In genomic region chr3:14392231-14392630, GRCh38 we compare ENCODE assay signal across 24 cellular contexts. TPM values are rescaled to one million over a fixed set of nuclear protein-coding genes. Genes with fewer than 3 reads are reported as not detected.
DNase-seq lines count a peak whose midpoint lies in the region; FAIRE-seq and TF ChIP-seq lines count a peak whose summit lies in the region.
"Had no signal": no experiment of that assay in that cellular context is flagged by ENCODE, and none has a peak within 500 bp of the region (broad histone marks: within the 10 kb centered on the region; RNA-seq: fewer than 3 reads in every experiment).

No MANE protein-coding gene starts in this region.

- H4K8ac ChIP-seq in H1 (ENCODE audit: extremely low read depth, insufficient read depth, low read length), result no peak overlapping the region
- H4K8ac ChIP-seq in neuronal stem cell (ENCODE audit: low read depth, low read length), result no peak overlapping the region

- H3K14ac ChIP-seq in H1 (ENCODE audit: insufficient read length) (no peak overlapping the region), neuronal stem cell (ENCODE audit: low read length) (peak overlapping the region; percentile 76)

- H2AFZ ChIP-seq in H1 (ENCODE audit: low read length) (no peak overlapping the region), neuronal stem cell (ENCODE audit: low read length) (no peak overlapping the region)
- H2AFZ ChIP-seq: parathyroid adenoma had no signal

- H3K9me3 ChIP-seq in DOHH2 (ENCODE audit: control insufficient read depth, insufficient read depth, low read length) (no peaks in the 10 kb centered on the region), H1 (ENCODE audit: insufficient read depth in 2 of 2, low read depth in 1 of 2, low read length in 1 of 2) (no peaks in the 10 kb centered on the region), neuronal stem cell (replicated peaks in 1 of 2; ENCODE audit: control insufficient read depth in 2 of 2, insufficient read depth in 1 of 2, low read depth in 1 of 2, low read length in 2 of 2) (no peaks in the 10 kb centered on the region), adrenal gland (replicated peaks in 1 of 3) (no peaks in the 10 kb centered on the region), ovary (no peaks in the 10 kb centered on the region)
- H3K9me3 ChIP-seq: HAP-1, Peyer's patch, upper lobe of right lung had no signal

- no peaks in the 10 kb centered on the region for H3K9me2 ChIP-seq in DOHH2 (replicated peaks; ENCODE audit: control insufficient read depth, low read length)

- H2BK20ac ChIP-seq in H1 (ENCODE audit: low read length), result no peak overlapping the region

- peak overlapping the region; percentile 80; the same call in 1 of the 2 replicates for H2BK12ac ChIP-seq in H1 (ENCODE audit: low read depth, low read length)
- no peak overlapping the region for H2BK12ac ChIP-seq in neuronal stem cell (ENCODE audit: low read length)

- DNase-seq in H1 (ENCODE audit: low read depth in 1 of 2, low spot score in 2 of 2) (no peak), neuronal stem cell (ENCODE audit: low spot score) (no peak), adrenal gland (no peak), HUDEP-2 (lab: John Stamatoyannopoulos, UW; ENCODE audit: unreplicated experiment in 76 of 76) (no peak), NCI-H1105 (lab: John Stamatoyannopoulos, UW) (no peak), ovary (no peak)
- DNase-seq: ACHN; activated CD4-positive, alpha-beta T cell treated with anti-CD3 and anti-CD28 coated beads, Interleukin-2, amount 10 ng/mL, durations not matched to agents 7 days and 5 days; aorta; C1 segment of cervical spinal cord; central memory CD4-positive, alpha-beta T cell; hippocampal formation; islet precursor cell; naive thymus-derived CD4-positive, alpha-beta T cell; NCI-H1092; NCI-H2029; Peyer's patch; T-helper 17 cell; upper lobe of right lung had no signal

- H4K20me1 ChIP-seq in DOHH2 (ENCODE audit: control insufficient read depth, insufficient read depth, low read depth, low read length) (no peaks in the 10 kb centered on the region), H1 (replicated peaks in 1 of 2; ENCODE audit: control insufficient read depth in 1 of 2, insufficient read depth in 2 of 2, low read length in 2 of 2) (no peaks in the 10 kb centered on the region)

- no peak overlapping the region for H3K27ac ChIP-seq in DOHH2 (ENCODE audit: low read depth, low read length)
- no peak overlapping the region for H3K27ac ChIP-seq in H1 (ENCODE audit: low read depth, low read length)
- no peak overlapping the region for H3K27ac ChIP-seq in neuronal stem cell (replicated peaks; ENCODE audit: low read length)
- no peak overlapping the region for H3K27ac ChIP-seq in adrenal gland
- no peak overlapping the region for H3K27ac ChIP-seq in ovary
- H3K27ac ChIP-seq: epithelial cell of prostate, parathyroid adenoma, upper lobe of right lung had no signal

- H3K36me3 ChIP-seq in DOHH2 (ENCODE audit: control insufficient read depth, low read length), result no peaks in the 10 kb centered on the region
- no peaks in the 10 kb centered on the region; a peak in 1 of 8 replicates for H3K36me3 ChIP-seq in H1 (ENCODE audit: control insufficient read depth in 2 of 4, insufficient read depth in 4 of 4, low read length in 3 of 4)
- H3K36me3 ChIP-seq in neuronal stem cell (replicated peaks in 1 of 2; ENCODE audit: control insufficient read depth in 2 of 2, insufficient read depth in 2 of 2, low read length in 2 of 2), result no peaks in the 10 kb centered on the region
- H3K36me3 ChIP-seq in adrenal gland (replicated peaks in 1 of 2), result no peaks in the 10 kb centered on the region
- no peaks in the 10 kb centered on the region for H3K36me3 ChIP-seq in ovary
- H3K36me3 ChIP-seq: HAP-1, Peyer's patch, upper lobe of right lung had no signal

- CTCF ChIA-PET in H1 (lab: Charles Lee; ENCODE audit: partially characterized antibody), result interaction anchor here (0.5 to 5.3 kb wide), 25 partner anchors 9 to 189 kb away, joined by 3 to 70 read pairs (median 4); partner anchors contain the start of gene SLC6A6

- POLR2A ChIA-PET in H1 (lab: Charles Lee; ENCODE audit: partially characterized antibody), result interaction anchor here (0.9 to 6.0 kb wide), 3 partner anchors 11 to 40 kb away, joined by 4 to 41 read pairs (median 4); partner anchors contain the start of gene SLC6A6

- H4K5ac ChIP-seq in H1 (ENCODE audit: insufficient read length, low read depth, low read length), result no peak overlapping the region

- H2BK15ac ChIP-seq in H1 (ENCODE audit: low read length) (no peak overlapping the region), neuronal stem cell (ENCODE audit: low read length) (no peak overlapping the region)

- no peak overlapping the region for H3K9ac ChIP-seq in H1 (replicated peaks in 1 of 4; ENCODE audit: extremely low read depth in 1 of 4, low read depth in 3 of 4, low read length in 3 of 4)
- H3K9ac ChIP-seq in neuronal stem cell (ENCODE audit: low read depth, low read length, poor library complexity), result no peak overlapping the region
- H3K9ac ChIP-seq: parathyroid adenoma had no signal

- intact Hi-C loops in adrenal gland (cut with DNase I) (loop anchor here in 1 of 2 donors (10.0 kb wide), 1 partner anchor 117 kb away; no protein-coding TSS in a partner anchor), ovary (cut with DNase I) (loop anchor here in 1 of 4 donors (10.0 kb wide), 1 partner anchor 97 kb away; no protein-coding TSS in a partner anchor)

- no peaks in the 10 kb centered on the region for H3K27me3 ChIP-seq in DOHH2 (ENCODE audit: control insufficient read depth, low read length)
- H3K27me3 ChIP-seq in H1 (replicated peaks in 1 of 4; ENCODE audit: control insufficient read depth in 3 of 4, extremely low read depth in 1 of 4, insufficient read depth in 3 of 4, low read length in 3 of 4), result no peaks in the 10 kb centered on the region
- H3K27me3 ChIP-seq in neuronal stem cell (ENCODE audit: control insufficient read depth in 3 of 3, insufficient read depth in 3 of 3, low read depth in 1 of 3, low read length in 3 of 3), result peaks cover 0 to 12% (median 0%) of the 10 kb centered on the region in 3 experiments
- H3K27me3 ChIP-seq in adrenal gland, result no peaks in the 10 kb centered on the region
- no peaks in the 10 kb centered on the region for H3K27me3 ChIP-seq in ovary
- H3K27me3 ChIP-seq: Peyer's patch, upper lobe of right lung had no signal

- H3K23ac ChIP-seq in H1 (ENCODE audit: insufficient read length) (no peak overlapping the region), neuronal stem cell (ENCODE audit: low read depth, low read length, poor library complexity) (no peak overlapping the region)

- no peak overlapping the region for H2AK5ac ChIP-seq in H1 (ENCODE audit: low read depth, low read length)
- H2AK5ac ChIP-seq in neuronal stem cell (ENCODE audit: low read depth, low read length), result no peak overlapping the region

- peaks cover 3% of the 10 kb centered on the region; the same call in 1 of the 2 replicates for H3F3A ChIP-seq in DOHH2 (ENCODE audit: control insufficient read depth, insufficient read depth)

- H3K79me2 ChIP-seq in DOHH2 (ENCODE audit: control insufficient read depth, low read length) (no peaks in the 10 kb centered on the region), H1 (ENCODE audit: control insufficient read depth in 1 of 2, insufficient read depth in 2 of 2, low read length in 2 of 2) (no peaks in the 10 kb centered on the region)
- H3K79me2 ChIP-seq: parathyroid adenoma had no signal

- no peak overlapping the region for H3K4me2 ChIP-seq in DOHH2 (ENCODE audit: low read length)
- H3K4me2 ChIP-seq in H1 (ENCODE audit: insufficient read depth in 1 of 2, low read depth in 2 of 2, low read length in 2 of 2), result no peak overlapping the region
- no peak overlapping the region for H3K4me2 ChIP-seq in neuronal stem cell (ENCODE audit: insufficient read depth, low read length, poor library complexity, severe bottlenecking)

- peak; percentile 50 for TF ChIP-seq CTCF in DOHH2 (IDR thresholded peaks at IDR 0.05; ENCODE audit: low read depth, low read length, poor library complexity, severe bottlenecking)
- peak; percentile 34 to 50 (median 34); a peak in 3 of 4 replicates for TF ChIP-seq CTCF in H1 (IDR thresholded peaks at IDR 0.05; ENCODE audit: control extremely low read depth in 1 of 3, insufficient read depth in 1 of 3, low read depth in 1 of 3, low read length in 3 of 3)
- no peak for TF ChIP-seq CTCF in adrenal gland (IDR thresholded peaks at IDR 0.05)
- no peak for TF ChIP-seq CTCF in ovary (IDR thresholded peaks at IDR 0.05)

- no peaks in the 10 kb centered on the region for H3K23me2 ChIP-seq in H1 (ENCODE audit: low read depth, low read length)

- H3K4ac ChIP-seq in H1 (replicated peaks; ENCODE audit: insufficient read length, low read depth, low read length) (no peak overlapping the region), neuronal stem cell (ENCODE audit: low read length) (no peak overlapping the region)

- TF ChIP-seq EP300 in Ishikawa (IDR thresholded peaks at IDR 0.05; ENCODE audit: borderline replicate concordance) (no peak), H1 (IDR thresholded peaks at IDR 0.05; ENCODE audit: borderline replicate concordance in 1 of 2, low read depth in 2 of 2, low read length in 2 of 2) (no peak), ovary (IDR thresholded peaks at IDR 0.05) (no peak)

- no peak overlapping the region for H4K91ac ChIP-seq in H1 (replicated peaks; ENCODE audit: insufficient read length, low read length)
- H4K91ac ChIP-seq in neuronal stem cell (ENCODE audit: low read depth, low read length, poor library complexity), result no peak overlapping the region

- no peak overlapping the region for H3K4me3 ChIP-seq in DOHH2 (ENCODE audit: low read length)
- H3K4me3 ChIP-seq in H1 (ENCODE audit: extremely low read depth in 1 of 4, insufficient read depth in 2 of 4, low read depth in 3 of 4, low read length in 4 of 4), result no peak overlapping the region
- no peak overlapping the region for H3K4me3 ChIP-seq in neuronal stem cell (ENCODE audit: low read length in 2 of 2)
- no peak overlapping the region for H3K4me3 ChIP-seq in adrenal gland
- H3K4me3 ChIP-seq in ovary, result no peak overlapping the region
- H3K4me3 ChIP-seq: HAP-1, Peyer's patch, upper lobe of right lung had no signal

- H3K18ac ChIP-seq in H1 (ENCODE audit: extremely low read depth, low read length), result peak overlapping the region; percentile 60
- H3K18ac ChIP-seq in neuronal stem cell (ENCODE audit: low read length), result peak overlapping the region; percentile 29

- peaks cover 34% of the 10 kb centered on the region for H3K4me1 ChIP-seq in DOHH2 (ENCODE audit: control insufficient read depth, low read length)
- peaks cover 0 to 8% (median 4%) of the 10 kb centered on the region in 4 experiments; a peak in 6 of 7 replicates for H3K4me1 ChIP-seq in H1 (replicated peaks in 1 of 4; ENCODE audit: control insufficient read depth in 3 of 4, insufficient read depth in 4 of 4, low read length in 3 of 4)
- peaks cover 8% of the 10 kb centered on the region in 2 donors for H3K4me1 ChIP-seq in neuronal stem cell (ENCODE audit: control insufficient read depth in 2 of 2, insufficient read depth in 1 of 2, low read depth in 1 of 2, low read length in 2 of 2)
- H3K4me1 ChIP-seq in adrenal gland (replicated peaks in 1 of 2), result peaks cover 10 to 11% of the 10 kb centered on the region in 2 donors
- H3K4me1 ChIP-seq in ovary (ENCODE audit: insufficient read depth), result peaks cover 13% of the 10 kb centered on the region
- H3K4me1 ChIP-seq: HAP-1, parathyroid adenoma had no signal

- H2BK5ac ChIP-seq in H1 (ENCODE audit: low read depth, low read length), result peak overlapping the region; percentile 12; the same call in 1 of the 2 replicates
- no peak overlapping the region for H2BK5ac ChIP-seq in neuronal stem cell (ENCODE audit: low read length)

- WGBS in H1 (ENCODE audit: extremely low coverage in 1 of 2, insufficient coverage in 1 of 2, insufficient read length in 1 of 2, insufficient replicate concordance in 2 of 2, low coverage in 1 of 2, low lambda C conversion rate in 2 of 2, missing lambda C conversion rate in 1 of 2), 2 experiments, result 76% methylated on average over 4 of the region's 4 CpGs; no CpG with 5 or more reads in 1 of the 2 experiments
- WGBS in neuronal stem cell (ENCODE audit: extremely low coverage in 2 of 2, insufficient read length in 2 of 2, insufficient replicate concordance in 1 of 2), 2 donors, result no CpG with 5 or more reads among the region's 4 CpGs
- 91 to 95% (median 94%) methylated on average over 1 to 4 of the region's 4 CpGs for WGBS in adrenal gland, 4 donors
- WGBS in ovary, 3 donors, result 91 to 100% (median 95%) methylated on average over 4 of the region's 4 CpGs

- H3K79me1 ChIP-seq in H1 (ENCODE audit: low read depth, low read length) (no peaks in the 10 kb centered on the region), neuronal stem cell (ENCODE audit: low read depth, low read length) (no peaks in the 10 kb centered on the region)

- TF ChIP-seq RAD21 in Ishikawa (IDR thresholded peaks at IDR 0.05; ENCODE audit: low read depth), result peak; percentile 27; the same call in 1 of the 2 replicates
- TF ChIP-seq RAD21 in H1 (IDR thresholded peaks at IDR 0.05 in 1 of 2, conservative IDR thresholded peaks at IDR 0.05 in 1 of 2; ENCODE audit: low read depth in 2 of 2, low read length in 2 of 2), result peak; percentile 21 to 44; a peak in 2 of 4 replicates

- no peak for FAIRE-seq in H1 (lab: Jason Lieb, UNC)

- H2BK120ac ChIP-seq in H1 (replicated peaks; ENCODE audit: low read depth, low read length), result no peak overlapping the region
- H2BK120ac ChIP-seq in neuronal stem cell (ENCODE audit: low read depth, low read length), result no peak overlapping the region

- no peak overlapping the region for H3K56ac ChIP-seq in H1 (replicated peaks; ENCODE audit: insufficient read length, low read depth, low read length)

- TF ChIP-seq POLR2A in H1 (IDR thresholded peaks at IDR 0.05; ENCODE audit: control extremely low read depth in 1 of 2, low read depth in 2 of 2, low read length in 2 of 2) (no peak), adrenal gland (IDR thresholded peaks at IDR 0.05) (no peak), ovary (IDR thresholded peaks at IDR 0.05) (no peak)

RNA-seq across cellular contexts. Expression of gene SLC6A6, which starts 10.2 kb away (rescaled TPM):
- 140 and 144 TPM in 2 replicates for total RNA-seq in H1 (2021; fragmentation: NEBNext Ultra II Directional; extraction: Animal tissue kit (Norgen Biotek cat#: 25700))
- polyA plus RNA-seq in H1 (2011; rRNA removed), result 66.2 and 77.8 TPM in 2 replicates
- polyA plus RNA-seq in H1 (2011; cell fraction: cytosol; rRNA removed), result 69.0 TPM
- polyA plus RNA-seq in H1 (2011; cell fraction: nucleus; rRNA removed), result 164 TPM
- polyA plus RNA-seq in H1 (2012, experiment 1 of 2), result 61.4 to 78.1 TPM (median 74.2 TPM) in 4 replicates
- 45.2 TPM for polyA plus RNA-seq in H1 (2012, experiment 2 of 2)
- 158 TPM for polyA plus RNA-seq in H1 (2013, experiment 1 of 2)
- 135 TPM for polyA plus RNA-seq in H1 (2013, experiment 2 of 2)
- 242 and 245 TPM in 2 replicates for polyA minus RNA-seq in H1 (2011; rRNA and poly(A)+ RNA removed)
- 135 TPM for polyA minus RNA-seq in H1 (2011; cell fraction: cytosol; rRNA and poly(A)+ RNA removed)
- 104 TPM for polyA minus RNA-seq in H1 (2011; cell fraction: nucleus; rRNA and poly(A)+ RNA removed)
- polyA plus RNA-seq in neuronal stem cell (2013, experiment 1 of 2), result 27.6 TPM
- 30.3 TPM for polyA plus RNA-seq in neuronal stem cell (2013, experiment 2 of 2)
- 100 to 1,000 TPM in 3 of 8 donors, 10 to 100 TPM in 5; 71.8 to 197 (median 90.6) TPM for total RNA-seq in adrenal gland
- polyA plus RNA-seq in adrenal gland, result 10 to 100 TPM; 10.6 to 80.8 (median 13.0) TPM
- 100 to 1,000 TPM in 3 of 7 donors, 10 to 100 TPM in 4; 32.5 to 141 (median 80.5) TPM for total RNA-seq in ovary
- 10 to 100 TPM; 37.6 to 81.1 TPM for polyA plus RNA-seq in ovary

Comparison
In these comparisons a context has a peak if more than half of its experiments do, and no peak if none do; other contexts are left out.
1. CTCF ChIP-seq: peak in DOHH2 (single experiment) and H1 (3 of 3); none in adrenal gland (0 of 6) and ovary (0 of 3).